ENCODE assay signal across 4 cellular contexts in genomic region chr12:55412138-55412537, GRCh38. TPM values are rescaled to one million over a fixed set of nuclear protein-coding genes. Genes with fewer than 3 reads are reported as not detected.
"Had no signal": no experiment of that assay in that cellular context is flagged by ENCODE, and none has a peak within 500 bp of the region (broad histone marks: within the 10 kb centered on the region; RNA-seq: fewer than 3 reads in every experiment).

No MANE protein-coding gene starts in this region.

RNA-seq across cellular contexts. Expression of gene OR6C65, which starts 11.8 kb away (rescaled TPM):
- total RNA-seq: HT-29, HT1080, IMR-90 had no signal
- polyA plus RNA-seq: IgD-negative memory B cell, IMR-90 had no signal

RNA-seq across cellular contexts. Expression of gene OR6C76, which starts 13.9 kb away (rescaled TPM):
- total RNA-seq: HT-29, HT1080, IMR-90 had no signal
- polyA plus RNA-seq: IgD-negative memory B cell, IMR-90 had no signal

RNA-seq across cellular contexts. Expression of gene OR6C2, which starts 31.7 kb away (rescaled TPM):
- total RNA-seq: HT-29, HT1080, IMR-90 had no signal
- polyA plus RNA-seq: IgD-negative memory B cell, IMR-90 had no signal

RNA-seq across cellular contexts. Expression of gene OR6C75, which starts 49.4 kb away (rescaled TPM):
- total RNA-seq: HT-29, HT1080, IMR-90 had no signal
- polyA plus RNA-seq: IgD-negative memory B cell, IMR-90 had no signal

RNA-seq across cellular contexts. Expression of gene OR6C70, which starts 57.8 kb away (rescaled TPM):
- total RNA-seq: HT-29, HT1080, IMR-90 had no signal
- polyA plus RNA-seq: IgD-negative memory B cell, IMR-90 had no signal
